ENCODE assay signal across 12 cellular contexts in genomic region chr17:79160980-79161621, GRCh38.
DNase-seq lines count a peak whose midpoint lies in the region; ATAC-seq, FAIRE-seq and TF ChIP-seq lines count a peak whose summit lies in the region.
"Had no signal": no experiment of that assay in that cellular context is flagged by ENCODE, and none has a peak within 500 bp of the region (broad histone marks: within the 10 kb centered on the region; RNA-seq: fewer than 3 reads in every experiment).

No MANE protein-coding gene starts in this region.

- H3K36me3 ChIP-seq in bronchial epithelial cell (ENCODE audit: control insufficient read depth, insufficient read depth, low read length): no peaks in the 10 kb centered on the region
- H3K36me3 ChIP-seq in hepatocyte (replicated peaks; ENCODE audit: insufficient read depth, low read depth): no peaks in the 10 kb centered on the region
- H3K36me3 ChIP-seq: lower lobe of right lung had no signal

- H3K4me1 ChIP-seq in hepatocyte (ENCODE audit: insufficient read depth): no peaks in the 10 kb centered on the region
- H3K4me1 ChIP-seq: lower lobe of right lung had no signal

- no peaks in the 10 kb centered on the region for H4K20me1 ChIP-seq in hepatocyte (ENCODE audit: insufficient read depth, poor library complexity, severe bottlenecking)

- H3K4me3 ChIP-seq in bronchial epithelial cell (ENCODE audit: low read depth, low read length) (no peak overlapping the region), hepatocyte (no peak overlapping the region)
- H3K4me3 ChIP-seq: lower lobe of right lung had no signal

- H3K27ac Mint-ChIP-seq in activated naive CD4-positive, alpha-beta T cell treated with anti-CD3 and anti-CD28 coated beads, Interleukin-2, amount 10 ng/mL, durations not matched to agents 7 days and 5 days: peak overlapping the region; percentile 82
- H3K27ac Mint-ChIP-seq in stimulated activated naive CD8-positive, alpha-beta T cell treated with anti-CD3 and anti-CD28 coated beads, Interleukin-15, amount 100 ng/mL, for 72 hours: peak overlapping the region; percentile 82 to 92

- H3K9me3 Mint-ChIP-seq in activated naive CD4-positive, alpha-beta T cell treated with anti-CD3 and anti-CD28 coated beads, Interleukin-2, amount 10 ng/mL, durations not matched to agents 7 days and 5 days: no peaks in the 10 kb centered on the region
- no peaks in the 10 kb centered on the region for H3K9me3 Mint-ChIP-seq in stimulated activated naive CD8-positive, alpha-beta T cell treated with anti-CD3 and anti-CD28 coated beads, Interleukin-15, amount 100 ng/mL, for 72 hours

- no peak overlapping the region for H3K27ac ChIP-seq in hepatocyte
- H3K27ac ChIP-seq in RWPE1: no peak overlapping the region
- H3K27ac ChIP-seq: lower lobe of right lung had no signal

- no peak overlapping the region for H3K4me2 ChIP-seq in hepatocyte

- H3K27me3 ChIP-seq in bronchial epithelial cell (ENCODE audit: control insufficient read depth, insufficient read depth, low read length): no peaks in the 10 kb centered on the region
- peaks cover 10% of the 10 kb centered on the region for H3K27me3 ChIP-seq in hepatocyte

- peaks cover 3% of the 10 kb centered on the region for H3K27me3 Mint-ChIP-seq in activated naive CD4-positive, alpha-beta T cell treated with anti-CD3 and anti-CD28 coated beads, Interleukin-2, amount 10 ng/mL, durations not matched to agents 7 days and 5 days
- peaks cover 7% of the 10 kb centered on the region for H3K27me3 Mint-ChIP-seq in stimulated activated naive CD8-positive, alpha-beta T cell treated with anti-CD3 and anti-CD28 coated beads, Interleukin-15, amount 100 ng/mL, for 72 hours

- no peak for TF ChIP-seq CTCF in bronchial epithelial cell (IDR thresholded peaks at IDR 0.05; ENCODE audit: insufficient read depth, low read length, severe bottlenecking)
- no peak for TF ChIP-seq CTCF in hepatocyte (IDR thresholded peaks at IDR 0.05; ENCODE audit: poor library complexity)
- TF ChIP-seq CTCF in RWPE1 (conservative IDR thresholded peaks at IDR 0.05; ENCODE audit: low read depth): no peak

- DNase-seq in activated naive CD4-positive, alpha-beta T cell treated with anti-CD3 and anti-CD28 coated beads, Interleukin-2, amount 10 ng/mL, durations not matched to agents 7 days and 5 days: peak; percentile 68
- DNase-seq in activated naive CD4-positive, alpha-beta T cell treated with Interleukin-2 at 50 U/mL for 16 hours: no peak
- DNase-seq in NCI-H69 (lab: John Stamatoyannopoulos, UW) (peak; percentile 81), bronchial epithelial cell (ENCODE audit: low read depth) (peak; percentile 31), hepatocyte (ENCODE audit: low spot score) (no peak), kidney tubule cell (ENCODE audit: low spot score) (no peak), RWPE1 (ENCODE audit: low spot score) (no peak)
- DNase-seq in stimulated activated naive CD8-positive, alpha-beta T cell treated with anti-CD3 and anti-CD28 coated beads, Interleukin-15, amount 100 ng/mL, for 72 hours: peak; percentile 26 to 67
- DNase-seq: Caco-2, lower lobe of right lung, NCI-H524 treated with DMSO at 0.1 percent for 48 hours, right cardiac atrium had no signal

- CTCF ChIA-PET in activated naive CD4-positive, alpha-beta T cell treated with anti-CD3 and anti-CD28 coated beads, Interleukin-2, amount 10 ng/mL, durations not matched to agents 7 days and 5 days (lab: Charles Lee): interaction anchor here (1.1 kb wide), 1 partner anchor 231 kb away, joined by 4 read pairs; no protein-coding TSS in a partner anchor
- CTCF ChIA-PET in RWPE1 (lab: Yijun Ruan, JAX): interaction anchor here (0.6 to 0.8 kb wide), 2 partner anchors 59 to 68 kb away, joined by 3 read pairs; no protein-coding TSS in a partner anchor

- POLR2A ChIA-PET in RWPE1 (lab: Yijun Ruan, JAX; ENCODE audit: low non-redundant PET): no interaction called here

- peaks cover 1% of the 10 kb centered on the region for H3K36me3 Mint-ChIP-seq in activated naive CD4-positive, alpha-beta T cell treated with anti-CD3 and anti-CD28 coated beads, Interleukin-2, amount 10 ng/mL, durations not matched to agents 7 days and 5 days

- peaks cover 17% of the 10 kb centered on the region for H3K4me1 Mint-ChIP-seq in activated naive CD4-positive, alpha-beta T cell treated with anti-CD3 and anti-CD28 coated beads, Interleukin-2, amount 10 ng/mL, durations not matched to agents 7 days and 5 days
- H3K4me1 Mint-ChIP-seq in stimulated activated naive CD8-positive, alpha-beta T cell treated with anti-CD3 and anti-CD28 coated beads, Interleukin-15, amount 100 ng/mL, for 72 hours: peaks cover 16% of the 10 kb centered on the region

- no peak overlapping the region for H3K4me3 Mint-ChIP-seq in activated naive CD4-positive, alpha-beta T cell treated with anti-CD3 and anti-CD28 coated beads, Interleukin-2, amount 10 ng/mL, durations not matched to agents 7 days and 5 days
- peak overlapping the region; percentile 54 to 63 for H3K4me3 Mint-ChIP-seq in stimulated activated naive CD8-positive, alpha-beta T cell treated with anti-CD3 and anti-CD28 coated beads, Interleukin-15, amount 100 ng/mL, for 72 hours

- ATAC-seq in stimulated activated naive CD8-positive, alpha-beta T cell treated with anti-CD3 and anti-CD28 coated beads, Interleukin-15, amount 100 ng/mL, for 72 hours: peak; percentile 90
- ATAC-seq: lower lobe of right lung, right cardiac atrium had no signal

- FAIRE-seq in bronchial epithelial cell (lab: Jason Lieb, UNC): no peak

- H3K79me2 ChIP-seq in hepatocyte: no peaks in the 10 kb centered on the region

- H2AFZ ChIP-seq in hepatocyte: no peak overlapping the region

- H3K9me2 ChIP-seq in hepatocyte (replicated peaks; ENCODE audit: insufficient read depth): no peaks in the 10 kb centered on the region

- WGBS in hepatocyte (ENCODE audit: low lambda C conversion rate, missing lambda C conversion rate): 78% methylated on average over 13 of the region's 14 CpGs

- no peaks in the 10 kb centered on the region for H3K9me3 ChIP-seq in hepatocyte (ENCODE audit: low read depth)
- H3K9me3 ChIP-seq: Caco-2, lower lobe of right lung had no signal

Comparison
In these comparisons a context has a peak if more than half of its experiments do, and no peak if none do; other contexts are left out.
1. DNase-seq: peak in activated naive CD4-positive, alpha-beta T cell treated with anti-CD3 and anti-CD28 coated beads, Interleukin-2, amount 10 ng/mL, durations not matched to agents 7 days and 5 days (single experiment), NCI-H69 (single experiment), bronchial epithelial cell (single experiment) and stimulated activated naive CD8-positive, alpha-beta T cell treated with anti-CD3 and anti-CD28 coated beads, Interleukin-15, amount 100 ng/mL, for 72 hours (2 of 2); none in activated naive CD4-positive, alpha-beta T cell treated with Interleukin-2 at 50 U/mL for 16 hours (single experiment), hepatocyte (single experiment), kidney tubule cell (single experiment) and RWPE1 (single experiment).